16 cellular contexts compared by ENCODE assay signal in the genomic region with DNA sequence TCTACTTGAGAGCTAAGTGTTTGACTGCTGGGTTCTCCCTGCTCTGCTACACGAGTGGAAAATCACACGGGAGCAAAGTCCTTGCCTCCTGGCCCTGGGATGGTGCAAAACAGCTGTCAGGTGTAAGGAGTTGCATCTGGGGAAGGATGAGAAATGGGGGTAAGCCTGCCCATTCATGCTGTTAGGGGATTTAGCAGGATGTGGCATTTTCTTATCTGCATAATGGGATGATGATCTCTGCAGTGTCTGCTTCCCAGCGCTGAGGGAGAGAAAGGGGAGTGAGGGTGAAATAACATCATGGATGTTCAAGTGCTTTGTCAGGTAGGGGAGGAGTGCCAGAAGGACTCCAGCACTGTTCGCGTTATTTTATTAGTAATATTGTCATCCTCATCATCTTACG.
"Had no signal": no experiment of that assay in that cellular context is flagged by ENCODE, and none has a peak within 500 bp of the region (broad histone marks: within the 10 kb centered on the region; RNA-seq: fewer than 3 reads in every experiment).

No MANE protein-coding gene starts in this region.

- H3K4me3 ChIP-seq: esophagus squamous epithelium, tibial nerve, vagina had no signal

- H3K27ac ChIP-seq: brain microvascular endothelial cell, esophagus squamous epithelium, tibial nerve, vagina had no signal

- H3K27me3 ChIP-seq: brain microvascular endothelial cell, esophagus squamous epithelium, tibial nerve, vagina had no signal

- H3K27me3 Mint-ChIP-seq: activated naive CD4-positive, alpha-beta T cell treated with anti-CD3 and anti-CD28 coated beads, Interleukin-2, amount 50 U/mL, for 24 hours had no signal

- H3K36me3 Mint-ChIP-seq: activated naive CD4-positive, alpha-beta T cell treated with anti-CD3 and anti-CD28 coated beads, Interleukin-2, amount 50 U/mL, for 24 hours; natural killer cell treated with Interleukin-12 subunit alpha and Interleukin-12 subunit beta and Interleukin-15 and Interleukin-18, amount 100 ng/mL, for 72 hours; stimulated activated memory B cell treated with anti-CD40 and anti-IgM and Interleukin-4, amounts not matched to agents 10 μg/mL and 1 μg/mL and 100 μg/mL, for 72 hours had no signal

- H3K9me3 ChIP-seq: esophagus squamous epithelium, tibial nerve, vagina had no signal

- H3K4me1 Mint-ChIP-seq: central memory CD8-positive, alpha-beta T cell had no signal

- ATAC-seq: stimulated activated memory B cell treated with anti-CD40 and anti-IgM and Interleukin-4, amounts not matched to agents 10 μg/mL and 1 μg/mL and 100 μg/mL, for 72 hours had no signal

- DNase-seq: activated CD4-positive, alpha-beta T cell treated with anti-CD3 and anti-CD28 coated beads, Interleukin-2, amount 50 U/mL, for 4 hours; activated CD4-positive, CD25-positive, alpha-beta regulatory T cell; anterior cingulate cortex; brain microvascular endothelial cell; cortex of kidney; effector CD8-positive, alpha-beta T cell; esophagus squamous epithelium; occipital lobe; stimulated activated CD4-positive, alpha-beta T cell treated with anti-CD3 and anti-CD28 coated beads, Interleukin-2, amount 100 ng/mL, for 48 hours had no signal

- H3K36me3 ChIP-seq: brain microvascular endothelial cell, esophagus squamous epithelium, tibial nerve, vagina had no signal

- H3K4me3 Mint-ChIP-seq: activated naive CD4-positive, alpha-beta T cell treated with anti-CD3 and anti-CD28 coated beads, Interleukin-2, amount 50 U/mL, for 24 hours; central memory CD8-positive, alpha-beta T cell; natural killer cell treated with Interleukin-12 subunit alpha and Interleukin-12 subunit beta and Interleukin-15 and Interleukin-18, amount 100 ng/mL, for 72 hours; stimulated activated memory B cell treated with anti-CD40 and anti-IgM and Interleukin-4, amounts not matched to agents 10 μg/mL and 1 μg/mL and 100 μg/mL, for 72 hours; T-helper 2 cell treated with Interferon-gamma antibody and Interleukin-4, amounts not matched to agents 5 μg/mL and 100 μg/mL, for 36 hours had no signal

- H3K9me3 Mint-ChIP-seq: activated naive CD4-positive, alpha-beta T cell treated with anti-CD3 and anti-CD28 coated beads, Interleukin-2, amount 50 U/mL, for 24 hours; central memory CD8-positive, alpha-beta T cell; natural killer cell treated with Interleukin-12 subunit alpha and Interleukin-12 subunit beta and Interleukin-15 and Interleukin-18, amount 100 ng/mL, for 72 hours; stimulated activated memory B cell treated with anti-CD40 and anti-IgM and Interleukin-4, amounts not matched to agents 10 μg/mL and 1 μg/mL and 100 μg/mL, for 72 hours; T-helper 2 cell treated with Interferon-gamma antibody and Interleukin-4, amounts not matched to agents 5 μg/mL and 100 μg/mL, for 36 hours had no signal

- H3K27ac Mint-ChIP-seq: natural killer cell treated with Interleukin-12 subunit alpha and Interleukin-12 subunit beta and Interleukin-15 and Interleukin-18, amount 100 ng/mL, for 72 hours; stimulated activated memory B cell treated with anti-CD40 and anti-IgM and Interleukin-4, amounts not matched to agents 10 μg/mL and 1 μg/mL and 100 μg/mL, for 72 hours; T-helper 2 cell treated with Interferon-gamma antibody and Interleukin-4, amounts not matched to agents 5 μg/mL and 100 μg/mL, for 36 hours had no signal

- H3K4me1 ChIP-seq: vagina had no signal
